ENCODE assay signal across 8 cellular contexts in the genomic region with DNA sequence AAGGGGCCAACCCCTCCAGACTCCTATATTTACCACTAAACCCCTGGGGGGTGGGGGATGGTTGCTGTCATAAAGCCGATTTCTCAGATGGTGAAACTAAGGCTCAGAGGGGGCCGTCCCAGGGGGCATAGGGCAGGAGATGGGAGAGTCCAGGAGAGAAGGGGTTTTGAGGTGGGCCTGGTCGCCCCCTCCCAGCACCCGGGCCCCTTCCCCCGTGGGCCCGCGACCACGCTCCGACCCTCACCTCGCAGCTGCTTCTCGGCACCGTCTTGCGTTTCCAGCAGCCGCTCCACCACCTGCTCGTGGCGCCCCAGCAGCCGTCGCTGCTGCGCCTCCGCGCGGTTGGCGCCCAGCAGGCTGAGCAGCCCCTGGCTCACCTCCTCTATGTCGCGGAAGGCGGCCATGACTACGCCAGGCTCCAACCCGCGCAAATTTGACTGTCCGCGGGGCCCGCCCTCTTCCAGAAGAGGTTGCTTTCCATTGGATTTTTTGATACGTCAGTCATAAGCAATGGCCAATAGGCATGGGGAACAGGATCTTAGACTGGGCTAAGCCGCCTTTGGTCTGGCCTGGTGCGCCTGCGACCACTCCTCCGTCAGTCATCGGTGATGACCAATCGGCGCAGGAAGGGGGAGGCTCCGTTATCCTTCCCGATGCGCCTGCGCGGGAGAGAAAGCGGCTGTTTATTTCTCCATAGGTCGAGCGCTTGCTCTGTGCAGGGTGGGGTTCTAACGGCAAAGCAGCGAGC. TPM values are rescaled to one million over a fixed set of nuclear protein-coding genes. Genes with fewer than 3 reads are reported as not detected.
A peak's percentile ranks its signal among the peaks of the same experiment; 100 is the strongest.
DNase-seq lines count a peak whose midpoint lies in the region; ATAC-seq and TF ChIP-seq lines count a peak whose summit lies in the region.

A gene with protein sequence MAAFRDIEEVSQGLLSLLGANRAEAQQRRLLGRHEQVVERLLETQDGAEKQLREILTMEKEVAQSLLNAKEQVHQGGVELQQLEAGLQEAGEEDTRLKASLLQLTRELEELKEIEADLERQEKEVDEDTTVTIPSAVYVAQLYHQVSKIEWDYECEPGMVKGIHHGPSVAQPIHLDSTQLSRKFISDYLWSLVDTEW (minus strand): TSS at position 410 of the 748 bp plus-strand sequence. CDS start 6 bp downstream, at position 404.

- CTCF ChIA-PET in activated CD8-positive, alpha-beta memory T cell treated with anti-CD3 and anti-CD28 coated beads for 36 hours (lab: Charles Lee), result interaction anchor here (0.5 to 1.8 kb wide), 3 partner anchors 19 to 831 kb away, joined by 3 to 4 read pairs (median 3); no protein-coding TSS in a partner anchor

- POLR2A ChIA-PET in activated CD8-positive, alpha-beta memory T cell treated with anti-CD3 and anti-CD28 coated beads for 36 hours (lab: Charles Lee), result interaction anchor here (0.5 to 1.0 kb wide), 3 partner anchors 9 to 404 kb away, joined by 3 to 4 read pairs (median 4); no protein-coding TSS in a partner anchor

- no peaks in the 10 kb centered on the region for H3K27me3 Mint-ChIP-seq in effector memory CD8-positive, alpha-beta T cell

- no peak for TF ChIP-seq CTCF in GM20000 (IDR thresholded peaks at IDR 0.05; ENCODE audit: extremely low read depth, missing control alignments)

- DNase-seq in CMK (ENCODE audit: low read depth) (peak; percentile 97), GM20000 (ENCODE audit: low spot score) (peak; percentile 100), HT-29 (ENCODE audit: low spot score) (peak; percentile 93), NOMO-1 (lab: John Stamatoyannopoulos, UW; ENCODE audit: unreplicated experiment in 2 of 2) (peak; percentile 98 to 99), medulla oblongata (ENCODE audit: extremely low spot score) (peak; percentile 99)
- peak; percentile 84 to 90 (median 89) for DNase-seq in effector memory CD8-positive, alpha-beta T cell
- DNase-seq in stimulated activated CD8-positive, alpha-beta memory T cell treated with anti-CD3 and anti-CD28 coated beads, Interleukin-12 subunit alpha, Interleukin-12 subunit beta, amount 100 ng/mL, for 1 hour (ENCODE audit: low read depth), result peak; percentile 80

- peak within 1 kb of the TSS; percentile 59 to 65 for H3K27ac Mint-ChIP-seq in effector memory CD8-positive, alpha-beta T cell

- peaks cover 3% of the 10 kb centered on the region for H3K36me3 Mint-ChIP-seq in effector memory CD8-positive, alpha-beta T cell (ENCODE audit: insufficient read depth)

- H3K4me3 Mint-ChIP-seq in effector memory CD8-positive, alpha-beta T cell, result peak within 1 kb of the TSS; percentile 86 to 87

- peak; percentile 96 for ATAC-seq in effector memory CD8-positive, alpha-beta T cell (replicated peaks)

- H3K9me3 Mint-ChIP-seq in effector memory CD8-positive, alpha-beta T cell, result no peaks in the 10 kb centered on the region

- peaks cover 4 to 7% of the 10 kb centered on the region in 2 donors for H3K4me1 Mint-ChIP-seq in effector memory CD8-positive, alpha-beta T cell (ENCODE audit: low read depth in 2 of 2)

RNA-seq across cellular contexts. Expression of the gene that starts here (rescaled TPM):
- total RNA-seq in HT-29 (2014; rRNA removed; shearing (Covaris generic)), result 98.0 and 106 TPM in 2 replicates
- 10 to 100 TPM; 37.7 to 37.9 TPM for total RNA-seq in activated CD8-positive, alpha-beta memory T cell treated with anti-CD3 and anti-CD28 coated beads for 36 hours

Comparison
In these comparisons a context has a peak if more than half of its experiments do, and no peak if none do; other contexts are left out.
1. Peak in every context shown above with its lines: DNase-seq and ATAC-seq.